Comparison of ENCODE assay signal across 8 cellular contexts in the genomic region with DNA sequence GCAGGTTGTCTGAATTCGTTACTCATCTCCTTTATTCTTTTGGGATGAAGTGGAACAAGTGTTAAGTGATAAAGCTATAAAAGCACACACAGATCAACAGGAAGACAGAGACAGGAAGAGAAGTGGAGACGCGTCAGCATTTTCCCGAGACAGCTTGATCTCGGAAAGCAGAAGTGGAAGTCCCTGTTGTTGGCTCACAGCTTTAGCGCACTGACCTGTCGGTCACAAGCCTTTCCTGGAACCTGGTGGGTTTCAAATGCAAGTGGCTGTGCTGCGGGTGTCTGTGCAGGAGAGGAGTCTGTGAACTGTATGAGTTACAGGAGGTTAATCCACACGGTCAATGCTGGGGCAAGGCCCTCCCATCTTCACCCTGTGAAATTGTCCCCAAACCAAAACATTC.
DNase-seq lines count a peak whose midpoint lies in the region; ATAC-seq and TF ChIP-seq lines count a peak whose summit lies in the region.

No MANE protein-coding gene starts in this region.

- in situ Hi-C loops in GM13977 (cut with MboI; ENCODE audit: low pct_unique_long_range_greater_than_20kb, low sequenced_read_pairs, unreplicated experiment) (no loop called here), GM23248 (cut with MboI) (no loop called here)

- H3K9me2 ChIP-seq in GM23248 (ENCODE audit: insufficient read depth), result no peaks in the 10 kb centered on the region

- TF ChIP-seq POLR2A in adrenal gland (IDR thresholded peaks at IDR 0.05), result no peak

- no peaks in the 10 kb centered on the region for H3K27me3 ChIP-seq in adrenal gland
- no peaks in the 10 kb centered on the region for H3K27me3 ChIP-seq in GM23248 (replicated peaks; ENCODE audit: insufficient read depth)

- no peak overlapping the region for H2AFZ ChIP-seq in GM23248

- no peaks in the 10 kb centered on the region for H3F3A ChIP-seq in GM23248 (ENCODE audit: insufficient read depth)

- no peak for TF ChIP-seq CTCF in GM13977 (IDR thresholded peaks at IDR 0.05; ENCODE audit: extremely low read depth, insufficient read depth, missing control alignments)
- TF ChIP-seq CTCF in adrenal gland (IDR thresholded peaks at IDR 0.05), result no peak

- no peaks in the 10 kb centered on the region for H3K79me2 ChIP-seq in GM23248 (ENCODE audit: insufficient read depth)

- DNase-seq in GM13977 (ENCODE audit: low spot score) (peak; percentile 31), KG1 (lab: John Stamatoyannopoulos, UW) (peak; percentile 61), adrenal gland (peak; percentile 44 to 87 (median 65)), GM23248 (no peak), posterior vena cava (ENCODE audit: low spot score) (no peak), NCI-H2029 treated with DMSO at 0.1 percent for 48 hours (lab: John Stamatoyannopoulos, UW) (no peak)

- H3K36me3 ChIP-seq in adrenal gland (replicated peaks in 1 of 2) (no peaks in the 10 kb centered on the region), mesodermal cell (ENCODE audit: control insufficient read depth, insufficient read depth, low read length) (no peaks in the 10 kb centered on the region), GM23248 (ENCODE audit: low read depth) (no peaks in the 10 kb centered on the region)

- H3K4me3 ChIP-seq in adrenal gland (no peak overlapping the region), mesodermal cell (ENCODE audit: extremely low read depth, insufficient read depth, low read length, poor library complexity, severe bottlenecking) (no peak overlapping the region), GM23248 (no peak overlapping the region)

- intact Hi-C loops in adrenal gland (cut with DNase I), result no loop called here
- intact Hi-C loops in posterior vena cava (cut with DNase I), result no loop called here

- H4K20me1 ChIP-seq in GM23248 (ENCODE audit: insufficient read depth), result no peaks in the 10 kb centered on the region

- H3K4me1 ChIP-seq in adrenal gland (replicated peaks in 1 of 2) (peaks cover 3 to 23% of the 10 kb centered on the region in 2 donors), mesodermal cell (ENCODE audit: control insufficient read depth, insufficient read depth, low read length, poor library complexity, severe bottlenecking) (peaks cover 45% of the 10 kb centered on the region), GM23248 (ENCODE audit: insufficient read depth) (peaks cover 13% of the 10 kb centered on the region)

- peak overlapping the region; percentile 6 to 86 (median 62) for H3K27ac ChIP-seq in adrenal gland
- H3K27ac ChIP-seq in mesodermal cell (ENCODE audit: low read depth, low read length, severe bottlenecking), result peak overlapping the region; percentile 56
- no peak overlapping the region for H3K27ac ChIP-seq in GM23248

- 39 to 52% (median 50%) methylated on average over 9 of the region's 9 CpGs for WGBS in adrenal gland, 4 donors
- WGBS in mesodermal cell (ENCODE audit: insufficient coverage in 2 of 2), 2 experiments, result 76% methylated on average over 7 to 8 of the region's 9 CpGs
- WGBS in GM23248 (ENCODE audit: low coverage in 1 of 2, low lambda C conversion rate in 2 of 2, missing lambda C conversion rate in 2 of 2), 2 experiments, result 92 to 98% methylated on average over 9 of the region's 9 CpGs

- peak; percentile 95 for ATAC-seq in GM21528 (IDR thresholded peaks at IDR 0.05; ENCODE audit: low FRiP score, unreplicated experiment)

- no peaks in the 10 kb centered on the region for H3K9me3 ChIP-seq in adrenal gland (replicated peaks in 1 of 3)
- H3K9me3 ChIP-seq in mesodermal cell (ENCODE audit: control insufficient read depth, low read length), result peaks cover under 1% of the 10 kb centered on the region
- H3K9me3 ChIP-seq in GM23248 (ENCODE audit: low read depth), result no peaks in the 10 kb centered on the region

- H3K4me2 ChIP-seq in GM23248 (ENCODE audit: unreplicated experiment), result no peak overlapping the region

- no peak overlapping the region for H3K9ac ChIP-seq in GM23248

Comparison
In these comparisons a context has a peak if more than half of its experiments do, and no peak if none do; other contexts are left out.
1. DNase-seq: peak in GM13977 (single experiment), KG1 (single experiment) and adrenal gland (7 of 7); none in GM23248 (single experiment), posterior vena cava (single experiment) and NCI-H2029 treated with DMSO at 0.1 percent for 48 hours (single experiment).